Comparison of ENCODE assay signal across 8 cellular contexts in the genomic region with DNA sequence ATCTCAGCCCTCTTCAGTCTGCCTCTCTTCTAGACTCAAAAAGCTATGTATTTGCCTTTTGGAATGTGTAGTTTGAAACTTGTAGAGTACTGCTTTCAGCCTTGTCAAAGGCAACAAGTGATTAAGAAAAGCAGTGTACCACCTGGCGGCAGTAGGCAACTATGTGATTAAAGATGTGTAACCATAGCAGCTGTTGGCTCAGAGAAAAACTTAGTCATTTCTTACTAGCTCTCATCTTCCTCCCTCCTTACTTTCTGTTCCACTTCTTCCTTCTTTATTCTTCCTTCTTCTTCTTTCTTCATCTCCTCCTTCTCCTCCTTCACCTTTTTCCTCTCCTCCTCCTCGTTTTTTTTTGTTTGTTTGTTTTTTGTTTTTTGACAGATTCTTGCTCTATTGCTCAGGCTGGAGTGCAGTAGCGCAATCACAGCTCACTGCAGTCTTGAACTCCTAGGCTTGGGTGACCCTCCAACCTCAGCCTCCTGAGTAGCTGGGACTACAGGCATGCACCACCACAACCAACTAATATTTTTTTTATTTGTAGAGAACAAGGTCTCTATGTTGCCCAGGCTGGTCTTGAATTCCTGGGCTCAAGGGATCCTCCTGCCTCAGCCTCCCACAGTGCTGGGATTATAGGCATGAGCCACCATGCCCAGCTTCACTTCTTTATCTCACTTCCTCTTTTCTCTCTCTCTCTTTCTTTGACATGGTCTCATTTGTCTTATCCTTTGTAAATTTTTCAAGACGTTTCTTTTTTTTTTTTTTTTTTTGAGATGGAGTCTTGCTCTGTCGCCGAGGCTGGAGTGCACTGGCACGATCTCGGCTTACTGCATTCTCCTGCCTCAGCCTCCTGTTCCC. TPM values are rescaled to one million over a fixed set of nuclear protein-coding genes. Genes with fewer than 3 reads are reported as not detected.
DNase-seq lines count a peak whose midpoint lies in the region; ATAC-seq and TF ChIP-seq lines count a peak whose summit lies in the region.

No MANE protein-coding gene starts in this region.

- H4K20me1 ChIP-seq in GM23248 (ENCODE audit: insufficient read depth), result no peaks in the 10 kb centered on the region
- no peaks in the 10 kb centered on the region for H4K20me1 ChIP-seq in Karpas-422 (ENCODE audit: insufficient read depth, low read depth, low read length)

- H3F3A ChIP-seq in GM23248 (ENCODE audit: insufficient read depth), result no peaks in the 10 kb centered on the region

- H3K27me3 ChIP-seq in GM23248 (replicated peaks; ENCODE audit: insufficient read depth), result no peaks in the 10 kb centered on the region
- no peaks in the 10 kb centered on the region for H3K27me3 ChIP-seq in Karpas-422 (ENCODE audit: low read length)
- H3K27me3 ChIP-seq in gastroesophageal sphincter, result no peaks in the 10 kb centered on the region
- no peaks in the 10 kb centered on the region for H3K27me3 ChIP-seq in brain microvascular endothelial cell (replicated peaks)

- H3K9me3 Mint-ChIP-seq in activated naive CD8-positive, alpha-beta T cell treated with anti-CD3 and anti-CD28 coated beads for 36 hours, result peaks cover 7% of the 10 kb centered on the region
- H3K9me3 Mint-ChIP-seq in nephron progenitor cell, result peaks cover 53% of the 10 kb centered on the region

- H3K9me2 ChIP-seq in GM23248 (ENCODE audit: insufficient read depth) (no peaks in the 10 kb centered on the region), Karpas-422 (replicated peaks; ENCODE audit: insufficient read depth, low read length) (no peaks in the 10 kb centered on the region)

- peaks cover 56% of the 10 kb centered on the region for H3K36me3 Mint-ChIP-seq in activated naive CD8-positive, alpha-beta T cell treated with anti-CD3 and anti-CD28 coated beads for 36 hours
- H3K36me3 Mint-ChIP-seq in nephron progenitor cell (ENCODE audit: low read depth), result peaks cover 87% of the 10 kb centered on the region

- H3K4me1 ChIP-seq in GM23248 (ENCODE audit: insufficient read depth) (no peaks in the 10 kb centered on the region), Karpas-422 (ENCODE audit: low read length) (peaks cover 9% of the 10 kb centered on the region), gastroesophageal sphincter (no peaks in the 10 kb centered on the region)

- H3K27ac ChIP-seq in GM23248 (no peak overlapping the region), Karpas-422 (ENCODE audit: low read length) (peak overlapping the region; percentile 53; the same call in 1 of the 2 replicates), gastroesophageal sphincter (no peak overlapping the region), brain microvascular endothelial cell (no peak overlapping the region)

- no peak for ATAC-seq in gastroesophageal sphincter

- no peak overlapping the region for H3K4me3 ChIP-seq in GM23248
- H3K4me3 ChIP-seq in Karpas-422 (ENCODE audit: low read length), result no peak overlapping the region
- H3K4me3 ChIP-seq in gastroesophageal sphincter, result no peak overlapping the region
- no peak overlapping the region for H3K4me3 ChIP-seq in brain microvascular endothelial cell (ENCODE audit: low read depth, low read length)

- H3K4me2 ChIP-seq in GM23248 (ENCODE audit: unreplicated experiment), result no peak overlapping the region
- peak overlapping the region; percentile 14 for H3K4me2 ChIP-seq in Karpas-422 (ENCODE audit: low read depth, low read length, poor library complexity, severe bottlenecking)

- no peak for TF ChIP-seq EP300 in gastroesophageal sphincter (IDR thresholded peaks at IDR 0.05)

- 90 to 91% methylated on average over 6 to 8 of the region's 8 CpGs for WGBS in GM23248 (ENCODE audit: low coverage in 1 of 2, low lambda C conversion rate in 2 of 2, missing lambda C conversion rate in 2 of 2), 2 experiments
- 33 to 81% methylated on average over 2 to 8 of the region's 8 CpGs for WGBS in gastroesophageal sphincter (ENCODE audit: low coverage in 1 of 2), 2 donors

- H3K4me1 Mint-ChIP-seq in activated naive CD8-positive, alpha-beta T cell treated with anti-CD3 and anti-CD28 coated beads for 36 hours, result peaks cover 23% of the 10 kb centered on the region
- H3K4me1 Mint-ChIP-seq in nephron progenitor cell, result no peaks in the 10 kb centered on the region

- in situ Hi-C loops in GM23248 (cut with MboI) (no loop called here), brain microvascular endothelial cell (cut with HindIII; ENCODE audit: low pct_ligation_motif_present, low sequenced_read_pairs) (no loop called here)

- TF ChIP-seq CTCF in nephron progenitor cell (IDR thresholded peaks at IDR 0.05) (no peak), gastroesophageal sphincter (IDR thresholded peaks at IDR 0.05) (peak in 1 of 4 experiments; percentile 15), brain microvascular endothelial cell (IDR thresholded peaks at IDR 0.05; ENCODE audit: low read depth, low read length, missing control alignments) (no peak)

- H3K79me2 ChIP-seq in GM23248 (ENCODE audit: insufficient read depth), result 0 out of 2 replicates have a peak, but pooled peaks cover 6% of the 10 kb centered on the region
- peaks cover 48% of the 10 kb centered on the region for H3K79me2 ChIP-seq in Karpas-422 (ENCODE audit: low read length)

- peak; percentile 1 for DNase-seq in activated CD4-positive, CD25-positive, alpha-beta regulatory T cell treated with anti-CD3 and anti-CD28 coated beads, Interleukin-2, amount 50 U/mL, for 16 hours (ENCODE audit: low read depth, low spot score)
- DNase-seq in activated CD4-positive, CD25-positive, alpha-beta regulatory T cell (lab: John Stamatoyannopoulos, UW), result no peak
- DNase-seq in GM23248, result peak; percentile 38
- peak; percentile 86 for DNase-seq in Karpas-422
- peak; percentile 14 for DNase-seq in activated naive CD8-positive, alpha-beta T cell treated with anti-CD3 and anti-CD28 coated beads for 36 hours
- DNase-seq in nephron progenitor cell, result no peak
- no peak for DNase-seq in brain microvascular endothelial cell

- H3K27me3 Mint-ChIP-seq in activated naive CD8-positive, alpha-beta T cell treated with anti-CD3 and anti-CD28 coated beads for 36 hours, result no peaks in the 10 kb centered on the region
- no peaks in the 10 kb centered on the region for H3K27me3 Mint-ChIP-seq in nephron progenitor cell (ENCODE audit: low read depth, poor library complexity)

- H3K27ac Mint-ChIP-seq in activated naive CD8-positive, alpha-beta T cell treated with anti-CD3 and anti-CD28 coated beads for 36 hours, result peak overlapping the region; percentile 49
- peak overlapping the region; percentile 87 for H3K27ac Mint-ChIP-seq in nephron progenitor cell

- H3K4me3 Mint-ChIP-seq in activated naive CD8-positive, alpha-beta T cell treated with anti-CD3 and anti-CD28 coated beads for 36 hours, result no peak overlapping the region
- H3K4me3 Mint-ChIP-seq in nephron progenitor cell, result no peak overlapping the region

- H3K9ac ChIP-seq in GM23248, result no peak overlapping the region
- H3K9ac ChIP-seq in Karpas-422 (ENCODE audit: low read length), result no peak overlapping the region

- no peaks in the 10 kb centered on the region for H3K36me3 ChIP-seq in GM23248 (ENCODE audit: low read depth)
- H3K36me3 ChIP-seq in Karpas-422 (ENCODE audit: insufficient read depth, low read length), result peaks cover 32% of the 10 kb centered on the region
- peaks cover 0 to 46% of the 10 kb centered on the region in 2 donors for H3K36me3 ChIP-seq in gastroesophageal sphincter
- no peaks in the 10 kb centered on the region for H3K36me3 ChIP-seq in brain microvascular endothelial cell (replicated peaks)

- TF ChIP-seq POLR2A in gastroesophageal sphincter (IDR thresholded peaks at IDR 0.05), result no peak

- H3K9me3 ChIP-seq in GM23248 (ENCODE audit: low read depth) (no peaks in the 10 kb centered on the region), Karpas-422 (ENCODE audit: low read length) (peaks cover 3% of the 10 kb centered on the region; the same call in 1 of the 2 replicates), gastroesophageal sphincter (peaks cover 0 to 20% (median 0%) of the 10 kb centered on the region in 3 donors)

- H2AFZ ChIP-seq in GM23248, result no peak overlapping the region
- no peak overlapping the region for H2AFZ ChIP-seq in Karpas-422 (ENCODE audit: low read length)

RNA-seq across cellular contexts. Expression of a gene that starts 32.6 kb away (rescaled TPM):
- total RNA-seq in GM23248 (2014; rRNA removed; shearing (Covaris generic)), result 3.4 and 3.5 TPM in 2 replicates
- polyA plus RNA-seq in GM23248 (2016; fragmentation: Nextera tagmentation; extraction: Ambion mirVana), result 3.5 and 4.1 TPM in 2 replicates
- total RNA-seq in Karpas-422 (2014; rRNA removed; shearing (Covaris generic); ENCODE audit: low replicate concordance), result 15.6 and 36.6 TPM in 2 replicates
- 10 to 100 TPM; 18.4 to 18.6 TPM for total RNA-seq in activated naive CD8-positive, alpha-beta T cell treated with anti-CD3 and anti-CD28 coated beads for 36 hours
- total RNA-seq in gastroesophageal sphincter, result 1 to 10 TPM; 6.5 to 10.0 (median 8.4) TPM

RNA-seq across cellular contexts. Expression of a gene that starts 32.8 kb away (rescaled TPM):
- total RNA-seq in GM23248 (2014; rRNA removed; shearing (Covaris generic)), result 20.9 and 21.8 TPM in 2 replicates
- polyA plus RNA-seq in GM23248 (2016; fragmentation: Nextera tagmentation; extraction: Ambion mirVana), result 13.7 and 14.2 TPM in 2 replicates
- 57.2 and 99.5 TPM in 2 replicates for total RNA-seq in Karpas-422 (2014; rRNA removed; shearing (Covaris generic); ENCODE audit: low replicate concordance)
- total RNA-seq in activated naive CD8-positive, alpha-beta T cell treated with anti-CD3 and anti-CD28 coated beads for 36 hours, result 10 to 100 TPM; 13.0 to 15.6 TPM
- 10 to 100 TPM; 11.4 to 55.4 (median 30.5) TPM for total RNA-seq in gastroesophageal sphincter

Comparison
In these comparisons a context has a peak if more than half of its experiments do, and no peak if none do; other contexts are left out.
1. DNase-seq: peak in activated CD4-positive, CD25-positive, alpha-beta regulatory T cell treated with anti-CD3 and anti-CD28 coated beads, Interleukin-2, amount 50 U/mL, for 16 hours (single experiment), GM23248 (single experiment), Karpas-422 (single experiment) and activated naive CD8-positive, alpha-beta T cell treated with anti-CD3 and anti-CD28 coated beads for 36 hours (single experiment); none in activated CD4-positive, CD25-positive, alpha-beta regulatory T cell (0 of 4), nephron progenitor cell (single experiment) and brain microvascular endothelial cell (single experiment).